In the genomic region with DNA sequence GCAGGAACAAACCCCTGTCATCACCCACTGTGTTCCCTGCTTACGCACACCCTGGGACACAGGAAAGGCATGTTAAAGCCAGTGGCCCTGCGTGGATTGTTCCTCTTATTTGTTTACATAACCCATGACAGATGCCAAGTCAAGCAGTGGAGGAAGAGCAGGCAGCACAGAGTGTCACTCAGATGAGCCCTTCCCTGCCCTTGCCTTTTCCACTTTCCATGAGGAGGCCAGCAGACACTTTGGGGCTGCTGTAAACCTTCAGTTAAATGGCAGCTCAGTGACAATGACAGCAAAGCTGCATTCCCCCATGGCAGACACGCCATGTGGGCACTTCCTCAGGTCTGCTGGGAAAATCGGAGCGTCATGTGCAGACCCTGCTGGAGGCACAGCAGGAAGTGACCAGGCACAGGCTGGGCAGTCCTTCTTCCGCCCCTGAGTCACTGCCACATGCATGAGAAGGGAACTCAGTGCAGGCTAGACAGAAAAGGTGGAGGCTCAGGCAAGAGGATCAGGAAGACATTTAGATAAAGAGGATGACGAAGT, we compare ENCODE assay signal across 10 cellular contexts.
DNase-seq lines count a peak whose midpoint lies in the region; ATAC-seq and TF ChIP-seq lines count a peak whose summit lies in the region.
"Had no signal": no experiment of that assay in that cellular context is flagged by ENCODE, and none has a peak within 500 bp of the region (broad histone marks: within the 10 kb centered on the region; RNA-seq: fewer than 3 reads in every experiment).

No MANE protein-coding gene starts in this region.

- H3K27ac ChIP-seq in PC-3 (ENCODE audit: low read length) = 0 out of 2 replicates have a peak overlapping the region, but pooled peaks have one; percentile 18
- H3K27ac ChIP-seq in CD4-positive, alpha-beta T cell (ENCODE audit: low read depth, low read length) = no peak overlapping the region

- intact Hi-C loops in PC-3 (cut with micrococcal nuclease) (no loop called here), mucosa of descending colon (cut with DNase I, micrococcal nuclease) (no loop called here)
- intact Hi-C loops in CD4-positive, alpha-beta T cell (cut with DNase I, micrococcal nuclease) = no loop called here

- no peak overlapping the region for H2AFZ ChIP-seq in PC-3 (ENCODE audit: low read length)

- POLR2A ChIA-PET in PC-3 (lab: Charles Lee; ENCODE audit: unreplicated experiment) = no interaction called here
- POLR2A ChIA-PET in CD4-positive, alpha-beta T cell (lab: Charles Lee) = no interaction called here

- no peak overlapping the region for H3K4me3 ChIP-seq in PC-3 (ENCODE audit: low read length)
- H3K4me3 ChIP-seq in epithelial cell of esophagus (ENCODE audit: low read length) = no peak overlapping the region
- no peak overlapping the region for H3K4me3 ChIP-seq in mucosa of descending colon

- BruUV-seq in PC-3 (replicated peaks; lab: Mats Ljungman, UMichigan) = no TSS peak

- H3K36me3 Mint-ChIP-seq in CD4-positive, alpha-beta T cell (ENCODE audit: low read depth) = no peaks in the 10 kb centered on the region

- TF ChIP-seq CTCF in PC-3 (conservative IDR thresholded peaks at IDR 0.05; ENCODE audit: low read depth, low read length) = no peak
- no peak for TF ChIP-seq CTCF in epithelial cell of esophagus (IDR thresholded peaks at IDR 0.05; ENCODE audit: insufficient read depth, low read depth, low read length, missing control alignments)
- TF ChIP-seq CTCF in mucosa of descending colon (IDR thresholded peaks at IDR 0.05) = no peak
- no peak for TF ChIP-seq CTCF in CD4-positive, alpha-beta T cell (IDR thresholded peaks at IDR 0.05)

- ATAC-seq in PC-3 = no peak
- ATAC-seq in mucosa of descending colon = peak; percentile 61
- no peak for ATAC-seq in CD4-positive, alpha-beta T cell (ENCODE audit: poor library complexity)
- no peak for ATAC-seq in GM19395 (IDR thresholded peaks at IDR 0.05; ENCODE audit: unreplicated experiment)

- no peaks in the 10 kb centered on the region for H3K27me3 ChIP-seq in PC-3 (ENCODE audit: low read length)
- H3K27me3 ChIP-seq in CD4-positive, alpha-beta T cell (ENCODE audit: control insufficient read depth, insufficient read depth, low read length) = no peaks in the 10 kb centered on the region

- H3F3A ChIP-seq in PC-3 (ENCODE audit: low read length, unreplicated experiment) = no peaks in the 10 kb centered on the region

- H3K4me1 Mint-ChIP-seq in CD4-positive, alpha-beta T cell (ENCODE audit: low read depth) = no peaks in the 10 kb centered on the region

- H3K4me1 ChIP-seq in PC-3 (ENCODE audit: insufficient read depth, low read length) (no peaks in the 10 kb centered on the region), mucosa of descending colon (ENCODE audit: low read depth) (peaks cover 4% of the 10 kb centered on the region)

- H3K27ac Mint-ChIP-seq in CD4-positive, alpha-beta T cell = no peak overlapping the region

- H3K79me2 ChIP-seq in PC-3 (ENCODE audit: low read length) = no peaks in the 10 kb centered on the region

- DNase-seq in Ammon's horn (ENCODE audit: low spot score) = peak; percentile 24
- peak; percentile 18 for DNase-seq in PC-3
- DNase-seq in epithelial cell of esophagus (ENCODE audit: low read depth) = peak; percentile 71
- DNase-seq in mucosa of descending colon = peak in 2 of 3 donors; percentile 41 to 66
- DNase-seq in NCI-H82 treated with DMSO at 0.1 percent for 48 hours (lab: John Stamatoyannopoulos, UW; ENCODE audit: unreplicated experiment) = no peak
- no peak for DNase-seq in NCI-H128 (lab: John Stamatoyannopoulos, UW; ENCODE audit: unreplicated experiment)
- no peak for DNase-seq in CD4-positive, alpha-beta T cell
- DNase-seq: DMS153, NCI-H187 treated with DMSO at 0.1 percent for 48 hours had no signal

- no peak overlapping the region for H3K4me3 Mint-ChIP-seq in CD4-positive, alpha-beta T cell

- no peaks in the 10 kb centered on the region for H3K27me3 Mint-ChIP-seq in CD4-positive, alpha-beta T cell

- no peaks in the 10 kb centered on the region for H3K36me3 ChIP-seq in PC-3 (ENCODE audit: low read depth, low read length)
- H3K36me3 ChIP-seq in mucosa of descending colon (ENCODE audit: low read depth) = no peaks in the 10 kb centered on the region

- no peaks in the 10 kb centered on the region for H3K9me2 ChIP-seq in PC-3 (replicated peaks; ENCODE audit: low read length)

- no peak overlapping the region for H3K4me2 ChIP-seq in PC-3 (ENCODE audit: low read length)

- no peaks in the 10 kb centered on the region for H3K9me3 Mint-ChIP-seq in CD4-positive, alpha-beta T cell

- CTCF ChIA-PET in PC-3 (lab: Charles Lee) = no interaction called here
- CTCF ChIA-PET in CD4-positive, alpha-beta T cell (lab: Charles Lee) = no interaction called here

- H4K20me1 ChIP-seq in PC-3 (ENCODE audit: low read length) = no peaks in the 10 kb centered on the region

- no peaks in the 10 kb centered on the region for H3K9me3 ChIP-seq in PC-3 (ENCODE audit: low read length)
- H3K9me3 ChIP-seq in mucosa of descending colon = no peaks in the 10 kb centered on the region
- H3K9me3 ChIP-seq in CD4-positive, alpha-beta T cell (ENCODE audit: control insufficient read depth, low read length) = no peaks in the 10 kb centered on the region

- no peak overlapping the region for H3K9ac ChIP-seq in PC-3 (ENCODE audit: low read length)

Comparison
In these comparisons a context has a peak if more than half of its experiments do, and no peak if none do; other contexts are left out.
1. DNase-seq: peak in Ammon's horn (single experiment), PC-3 (single experiment), epithelial cell of esophagus (single experiment) and mucosa of descending colon (2 of 3); none in NCI-H82 treated with DMSO at 0.1 percent for 48 hours (single experiment), NCI-H128 (single experiment) and CD4-positive, alpha-beta T cell (0 of 10).